Comparison of ENCODE assay signal across 8 cellular contexts in genomic region chr18:48951448-48952286, GRCh38. TPM values are rescaled to one million over a fixed set of nuclear protein-coding genes. Genes with fewer than 3 reads are reported as not detected.
A peak's percentile ranks its signal among the peaks of the same experiment; 100 is the strongest.
DNase-seq lines count a peak whose midpoint lies in the region; ATAC-seq, FAIRE-seq and TF ChIP-seq lines count a peak whose summit lies in the region.

No MANE protein-coding gene starts in this region.

- peak overlapping the region; percentile 96 to 99 (median 98) for H3K4me3 Mint-ChIP-seq in immature natural killer cell

- no peak for FAIRE-seq in A549 (lab: Jason Lieb, UNC)
- FAIRE-seq in bronchial epithelial cell (lab: Jason Lieb, UNC): no peak

- H3K4me3 ChIP-seq in A549: peak overlapping the region; percentile 80
- peak overlapping the region; percentile 94 for H3K4me3 ChIP-seq in WERI-Rb-1 (ENCODE audit: low read depth, low read length)
- peak overlapping the region; percentile 80 for H3K4me3 ChIP-seq in bronchial epithelial cell (ENCODE audit: low read depth, low read length)
- peak overlapping the region; percentile 97 for H3K4me3 ChIP-seq in smooth muscle cell

- peak overlapping the region; percentile 100 for H3K9ac ChIP-seq in smooth muscle cell (ENCODE audit: low read depth)

- H3K79me2 ChIP-seq in smooth muscle cell (ENCODE audit: low read depth): peaks cover 61% of the 10 kb centered on the region

- H3K27ac Mint-ChIP-seq in immature natural killer cell: peak overlapping the region; percentile 97 to 99 (median 98)

- H3K4me2 ChIP-seq in A549: peak overlapping the region; percentile 97
- peak overlapping the region; percentile 92 for H3K4me2 ChIP-seq in smooth muscle cell

- ATAC-seq in A549: peak; percentile 55 to 60
- ATAC-seq in GM18861 (IDR thresholded peaks at IDR 0.05; ENCODE audit: unreplicated experiment): peak; percentile 32
- ATAC-seq in HG03060 (IDR thresholded peaks at IDR 0.05; ENCODE audit: low read depth, unreplicated experiment): peak; percentile 21

- peak in 1 of 2 experiments; percentile 86 for DNase-seq in A549 (ENCODE audit: low read depth in 1 of 2, low spot score in 1 of 2)
- DNase-seq in NCI-H2196 (lab: John Stamatoyannopoulos, UW; ENCODE audit: unreplicated experiment): peak; percentile 81
- peak; percentile 94 for DNase-seq in WERI-Rb-1
- peak; percentile 81 for DNase-seq in bronchial epithelial cell (ENCODE audit: low read depth)
- DNase-seq in immature natural killer cell: peak; percentile 83 to 87 (median 85)
- DNase-seq in smooth muscle cell (lab: John Stamatoyannopoulos, UW; ENCODE audit: unreplicated experiment): no peak

- peaks cover 27 to 31% of the 10 kb centered on the region in 2 donors for H3K4me1 Mint-ChIP-seq in immature natural killer cell

- no peaks in the 10 kb centered on the region for H3K9me3 Mint-ChIP-seq in immature natural killer cell

- H3K36me3 ChIP-seq in WERI-Rb-1 (peaks cover 27% of the 10 kb centered on the region), bronchial epithelial cell (ENCODE audit: control insufficient read depth, insufficient read depth, low read length) (peaks cover 1% of the 10 kb centered on the region), smooth muscle cell (ENCODE audit: low read depth) (no peaks in the 10 kb centered on the region)

- TF ChIP-seq RAD21 in A549 (conservative IDR thresholded peaks at IDR 0.05 in 1 of 2, IDR thresholded peaks at IDR 0.05 in 1 of 2): 0 out of 5 replicates have a peak, but pooled peaks of 1 of the 2 experiments have one; percentile 21

- peaks cover 49% of the 10 kb centered on the region for H4K20me1 ChIP-seq in smooth muscle cell (ENCODE audit: low read depth)

- peak in 1 of 2 experiments; percentile 51; a peak in 1 of 5 replicates for TF ChIP-seq EP300 in A549 (IDR thresholded peaks at IDR 0.05)

- peaks cover 17 to 23% (median 20%) of the 10 kb centered on the region in 3 donors for H3K36me3 Mint-ChIP-seq in immature natural killer cell

- peaks cover 30% of the 10 kb centered on the region for H3K4me1 ChIP-seq in A549
- peaks cover 29% of the 10 kb centered on the region for H3K4me1 ChIP-seq in smooth muscle cell (ENCODE audit: low read depth)

- peak; percentile 72 for TF ChIP-seq POLR2A in A549 (IDR thresholded peaks at IDR 0.05; ENCODE audit: low read length)

- H3K27me3 ChIP-seq in WERI-Rb-1 (ENCODE audit: insufficient read depth, low read depth, severe bottlenecking) (no peaks in the 10 kb centered on the region), bronchial epithelial cell (ENCODE audit: control insufficient read depth, insufficient read depth, low read length) (no peaks in the 10 kb centered on the region), smooth muscle cell (ENCODE audit: low read depth) (no peaks in the 10 kb centered on the region)

- H3F3A ChIP-seq in smooth muscle cell (ENCODE audit: low read depth): peaks cover 31% of the 10 kb centered on the region

- H2AFZ ChIP-seq in smooth muscle cell (ENCODE audit: low read depth): no peak overlapping the region

- CTCF ChIA-PET in A549 (lab: Yijun Ruan, JAX): interaction anchor here (0.6 to 2.0 kb wide), 6 partner anchors 12 to 315 kb away, joined by 3 to 5 read pairs (median 4); no protein-coding TSS in a partner anchor

- peaks cover 39 to 42% (median 39%) of the 10 kb centered on the region in 3 donors for H3K27me3 Mint-ChIP-seq in immature natural killer cell (ENCODE audit: low read depth in 3 of 3)

- POLR2A ChIA-PET in A549 (lab: Yijun Ruan, JAX): interaction anchor here (0.6 to 2.1 kb wide), 20 partner anchors 9 to 481 kb away, joined by 3 to 27 read pairs (median 4); no protein-coding TSS in a partner anchor

- no peak for TF ChIP-seq CTCF in A549 (IDR thresholded peaks at IDR 0.05)
- 0 out of 2 replicates have a peak, but pooled peaks have one; percentile 25 for TF ChIP-seq CTCF in WERI-Rb-1 (IDR thresholded peaks at IDR 0.05; ENCODE audit: low read depth, low read length)
- peak; percentile 25 for TF ChIP-seq CTCF in bronchial epithelial cell (IDR thresholded peaks at IDR 0.05; ENCODE audit: insufficient read depth, low read length, severe bottlenecking)
- peak; percentile 31 for TF ChIP-seq CTCF in smooth muscle cell (IDR thresholded peaks at IDR 0.05; ENCODE audit: borderline replicate concordance, insufficient read depth, poor library complexity, severe bottlenecking)

- WGBS in A549 (ENCODE audit: missing lambda C conversion rate): 1% methylated on average over 18 of the region's 106 CpGs
- under 1% methylated on average over 58 of the region's 106 CpGs for WGBS in smooth muscle cell (ENCODE audit: low lambda C conversion rate)

- no peaks in the 10 kb centered on the region for H3K9me3 ChIP-seq in A549
- no peaks in the 10 kb centered on the region for H3K9me3 ChIP-seq in WERI-Rb-1 (ENCODE audit: severe bottlenecking)
- H3K9me3 ChIP-seq in smooth muscle cell (replicated peaks; ENCODE audit: low read depth): no peaks in the 10 kb centered on the region

- H3K27ac ChIP-seq in A549: peak overlapping the region; percentile 97 to 99
- peak overlapping the region; percentile 99 for H3K27ac ChIP-seq in WERI-Rb-1
- peak overlapping the region; percentile 100 for H3K27ac ChIP-seq in smooth muscle cell (ENCODE audit: low read depth)

TF ChIP-seq in A549, 52 proteins besides CTCF, POLR2A, EP300 and RAD21:
- TF ChIP-seq JUNB (IDR thresholded peaks at IDR 0.05): no peak
- TF ChIP-seq FOSL2 (IDR thresholded peaks at IDR 0.05): no peak
- TF ChIP-seq FOSL2 (CRISPR knock-in tag; IDR thresholded peaks at IDR 0.05): no peak
- TF ChIP-seq CEBPB (IDR thresholded peaks at IDR 0.05): peak; percentile 75 to 81
- peak; percentile 23; the same call in 1 of the 2 replicates for TF ChIP-seq USF2 (IDR thresholded peaks at IDR 0.05)
- peak; percentile 23; the same call in 1 of the 2 replicates for TF ChIP-seq MAX (IDR thresholded peaks at IDR 0.05)
- TF ChIP-seq JUN (IDR thresholded peaks at IDR 0.05): peak; percentile 38 to 83; a peak in 4 of 5 replicates
- peak; percentile 29; the same call in 2 of the 3 replicates for TF ChIP-seq SMC3 (IDR thresholded peaks at IDR 0.05)

RNA-seq across cellular contexts. Expression of gene SMAD7, which starts 0.9 kb away (rescaled TPM):
- polyA plus RNA-seq in A549 (2011; rRNA removed): 18.9 and 19.9 TPM in 2 replicates
- polyA plus RNA-seq in A549 (2012; cell fraction: cytosol; rRNA removed): 38.2 and 48.5 TPM in 2 replicates
- polyA plus RNA-seq in A549 (2012; cell fraction: nucleus; rRNA removed): 76.0 and 84.4 TPM in 2 replicates
- 26.9 to 29.1 TPM (median 29.0 TPM) in 3 replicates for polyA plus RNA-seq in A549 (2017; fragmentation: RNase III; extraction: RNeasy Plus Mini Kit Qiagen cat#74134 plus additional on column Dnase treatment)
- 51.4 and 52.2 TPM in 2 replicates for polyA minus RNA-seq in A549 (2011; rRNA and poly(A)+ RNA removed)
- total RNA-seq in bronchial epithelial cell: 11.5 and 19.2 TPM in 2 replicates
- 10 to 100 TPM; 10.1 to 17.4 (median 12.3) TPM for polyA plus RNA-seq in immature natural killer cell
- 114 and 142 TPM in 2 replicates for total RNA-seq in smooth muscle cell
- polyA plus RNA-seq in smooth muscle cell: 134 and 136 TPM in 2 replicates
